20 cellular contexts compared by ENCODE assay signal in genomic region chr10:77548671-77549070, GRCh38.
A peak's percentile ranks its signal among the peaks of the same experiment; 100 is the strongest.
DNase-seq lines count a peak whose midpoint lies in the region; ATAC-seq and TF ChIP-seq lines count a peak whose summit lies in the region.
"Had no signal": no experiment of that assay in that cellular context is flagged by ENCODE, and none has a peak within 500 bp of the region (broad histone marks: within the 10 kb centered on the region; RNA-seq: fewer than 3 reads in every experiment).

No MANE protein-coding gene starts in this region.

- H4K20me1 ChIP-seq in PC-3 (ENCODE audit: low read length) = no peaks in the 10 kb centered on the region
- no peaks in the 10 kb centered on the region for H4K20me1 ChIP-seq in mammary epithelial cell (ENCODE audit: insufficient read depth, low read length)
- no peaks in the 10 kb centered on the region for H4K20me1 ChIP-seq in Karpas-422 (ENCODE audit: insufficient read depth, low read depth, low read length)

- WGBS in mammary epithelial cell (ENCODE audit: low coverage, missing lambda C conversion rate) = 92% methylated on average over 1 of the region's 1 CpG

- BruUV-seq in PC-3 (replicated peaks; lab: Mats Ljungman, UMichigan) (no TSS peak), mammary epithelial cell (replicated peaks; lab: Mats Ljungman, UMichigan) (no TSS peak)

- CTCF ChIA-PET in PC-3 (lab: Charles Lee) = no interaction called here
- CTCF ChIA-PET in mammary epithelial cell (lab: Charles Lee; ENCODE audit: low non-redundant PET) = no interaction called here

- H3K27ac ChIP-seq in 22Rv1 = peak overlapping the region; percentile 38
- H3K27ac ChIP-seq in PC-3 (ENCODE audit: low read length) = no peak overlapping the region
- no peak overlapping the region for H3K27ac ChIP-seq in mammary epithelial cell (ENCODE audit: insufficient read depth, low read depth, low read length)
- H3K27ac ChIP-seq in Karpas-422 (ENCODE audit: low read length) = no peak overlapping the region

- no peaks in the 10 kb centered on the region for H3K4me1 ChIP-seq in PC-3 (ENCODE audit: insufficient read depth, low read length)
- peaks cover 14% of the 10 kb centered on the region for H3K4me1 ChIP-seq in mammary epithelial cell (ENCODE audit: insufficient read depth, low read length)
- peaks cover 44% of the 10 kb centered on the region for H3K4me1 ChIP-seq in Karpas-422 (ENCODE audit: low read length)

- H3K9me2 ChIP-seq in PC-3 (replicated peaks; ENCODE audit: low read length) (no peaks in the 10 kb centered on the region), Karpas-422 (replicated peaks; ENCODE audit: insufficient read depth, low read length) (no peaks in the 10 kb centered on the region)
- H3K9me2 ChIP-seq: SK-N-SH had no signal

- H3K4me2 ChIP-seq in PC-3 (ENCODE audit: low read length) (no peak overlapping the region), mammary epithelial cell (ENCODE audit: insufficient read depth, low read depth, low read length) (no peak overlapping the region), Karpas-422 (ENCODE audit: low read depth, low read length, poor library complexity, severe bottlenecking) (no peak overlapping the region)
- H3K4me2 ChIP-seq: SK-N-SH had no signal

- no peaks in the 10 kb centered on the region for H3K9me3 ChIP-seq in PC-3 (ENCODE audit: low read length)
- no peaks in the 10 kb centered on the region for H3K9me3 ChIP-seq in mammary epithelial cell (replicated peaks; ENCODE audit: insufficient read depth, low read length)
- no peaks in the 10 kb centered on the region for H3K9me3 ChIP-seq in Karpas-422 (ENCODE audit: low read length)
- H3K9me3 ChIP-seq: SK-N-SH had no signal

- TF ChIP-seq CTCF in 22Rv1 (IDR thresholded peaks at IDR 0.05) (no peak), PC-3 (conservative IDR thresholded peaks at IDR 0.05; ENCODE audit: low read depth, low read length) (no peak), mammary epithelial cell (conservative IDR thresholded peaks at IDR 0.05 in 1 of 2, IDR thresholded peaks at IDR 0.05 in 1 of 2; ENCODE audit: extremely low read depth in 1 of 2, insufficient read depth in 1 of 2, low read depth in 1 of 2, low read length in 2 of 2) (no peak)

- dilution Hi-C loops in mammary epithelial cell (cut with HindIII; ENCODE audit: low sequenced_read_pairs) = no loop called here

- H3K27me3 ChIP-seq in PC-3 (ENCODE audit: low read length) (no peaks in the 10 kb centered on the region), mammary epithelial cell (ENCODE audit: insufficient read depth, low read length) (no peaks in the 10 kb centered on the region), Karpas-422 (ENCODE audit: low read length) (no peaks in the 10 kb centered on the region)

- POLR2A ChIA-PET in PC-3 (lab: Charles Lee; ENCODE audit: unreplicated experiment) = no interaction called here

- peaks cover 5% of the 10 kb centered on the region; the same call in 1 of the 2 replicates for H3K36me3 ChIP-seq in PC-3 (ENCODE audit: low read depth, low read length)
- peaks cover 2% of the 10 kb centered on the region for H3K36me3 ChIP-seq in mammary epithelial cell (ENCODE audit: insufficient read depth, low read length)
- no peaks in the 10 kb centered on the region for H3K36me3 ChIP-seq in Karpas-422 (ENCODE audit: insufficient read depth, low read length)

- in situ Hi-C loops in mammary epithelial cell (cut with MboI; ENCODE audit: low sequenced_read_pairs in 2 of 2) = no loop called here

- H3K4me3 ChIP-seq in PC-3 (ENCODE audit: low read length) (no peak overlapping the region), mammary epithelial cell (replicated peaks in 1 of 3; ENCODE audit: insufficient read depth in 1 of 3, low read depth in 2 of 3, low read length in 3 of 3) (no peak overlapping the region), Karpas-422 (ENCODE audit: low read length) (no peak overlapping the region)
- H3K4me3 ChIP-seq: K562 had no signal

- H3F3A ChIP-seq in PC-3 (ENCODE audit: low read length, unreplicated experiment) = no peaks in the 10 kb centered on the region

- intact Hi-C loops in PC-3 (cut with micrococcal nuclease) = no loop called here
- intact Hi-C loops in mammary epithelial cell (cut with micrococcal nuclease) = no loop called here

- ATAC-seq in PC-3 (no peak), GM19035 (IDR thresholded peaks at IDR 0.05; ENCODE audit: unreplicated experiment) (no peak), GM18907 (IDR thresholded peaks at IDR 0.05; ENCODE audit: unreplicated experiment) (no peak)
- ATAC-seq: HCT116, K562 had no signal

- H3K79me2 ChIP-seq in PC-3 (ENCODE audit: low read length) (0 out of 2 replicates have a peak, but pooled peaks cover 12% of the 10 kb centered on the region), mammary epithelial cell (ENCODE audit: insufficient read depth, low read length) (peaks cover 6% of the 10 kb centered on the region), Karpas-422 (ENCODE audit: low read length) (no peaks in the 10 kb centered on the region)

- H3K9ac ChIP-seq in PC-3 (ENCODE audit: low read length) = no peak overlapping the region
- no peak overlapping the region for H3K9ac ChIP-seq in mammary epithelial cell (ENCODE audit: insufficient read depth, low read length)
- no peak overlapping the region for H3K9ac ChIP-seq in Karpas-422 (ENCODE audit: low read length)
- H3K9ac ChIP-seq: SK-N-SH had no signal

- no peak overlapping the region for H2AFZ ChIP-seq in PC-3 (ENCODE audit: low read length)
- no peak overlapping the region for H2AFZ ChIP-seq in mammary epithelial cell (ENCODE audit: low read depth, low read length)
- no peak overlapping the region for H2AFZ ChIP-seq in Karpas-422 (ENCODE audit: low read length)

- DNase-seq in PC-3 (peak; percentile 34), mammary epithelial cell (peak; percentile 9), kidney tubule cell (ENCODE audit: low spot score) (peak; percentile 55), D341Med (ENCODE audit: low spot score) (no peak), Karpas-422 (no peak)
- DNase-seq: CD4-positive, CD25-positive, alpha-beta regulatory T cell; DMS53; MM.1S; NCI-H2029; NCI-H446 treated with DMSO at 0.1 percent for 48 hours; NCI-H526; NCI-H82; NK-92 treated with Interleukin-12 subunit alpha and Interleukin-12 subunit beta, amount 100 ng/mL, for 24 hours; SK-N-SH; SW 1271 had no signal

Comparison
In these comparisons a context has a peak if more than half of its experiments do, and no peak if none do; other contexts are left out.
1. DNase-seq: peak in PC-3 (single experiment), mammary epithelial cell (single experiment) and kidney tubule cell (single experiment); none in D341Med (single experiment) and Karpas-422 (single experiment).